ENCODE assay signal across 10 cellular contexts in genomic region chr17:78231991-78232759, GRCh38. TPM values are rescaled to one million over a fixed set of nuclear protein-coding genes. Genes with fewer than 3 reads are reported as not detected.
DNase-seq lines count a peak whose midpoint lies in the region; ATAC-seq and TF ChIP-seq lines count a peak whose summit lies in the region.
"Had no signal": no experiment of that assay in that cellular context is flagged by ENCODE, and none has a peak within 500 bp of the region (broad histone marks: within the 10 kb centered on the region; RNA-seq: fewer than 3 reads in every experiment).

No MANE protein-coding gene starts in this region.

- peaks cover 4% of the 10 kb centered on the region for H3K4me1 Mint-ChIP-seq in glutamatergic neuron (ENCODE audit: low read depth, unreplicated experiment)

- H3K27ac Mint-ChIP-seq in glutamatergic neuron (ENCODE audit: unreplicated experiment), result no peak overlapping the region

- H3K27me3 Mint-ChIP-seq in glutamatergic neuron (ENCODE audit: unreplicated experiment), result peaks cover 4% of the 10 kb centered on the region

- ATAC-seq in GM21423 (IDR thresholded peaks at IDR 0.05; ENCODE audit: unreplicated experiment) (no peak), HG03342 (IDR thresholded peaks at IDR 0.05; ENCODE audit: unreplicated experiment) (no peak)

- H3K9me3 Mint-ChIP-seq in glutamatergic neuron (ENCODE audit: unreplicated experiment), result peaks cover 6% of the 10 kb centered on the region

- TF ChIP-seq CTCF in glutamatergic neuron (IDR thresholded peaks at IDR 0.05; ENCODE audit: partially characterized antibody, unreplicated experiment), result no peak

- no peaks in the 10 kb centered on the region for H3K36me3 Mint-ChIP-seq in glutamatergic neuron (ENCODE audit: unreplicated experiment)

- peak; percentile 56 for DNase-seq in activated CD4-positive, alpha-beta T cell treated with anti-CD3 and anti-CD28 coated beads for 48 hours
- DNase-seq in activated CD4-positive, alpha-beta T cell treated with anti-CD3 and anti-CD28 coated beads for 1 hour, result no peak
- DNase-seq in T-helper 9 cell (peak; percentile 12), glutamatergic neuron (peak; percentile 71), NCI-H82 treated with DMSO at 0.1 percent for 48 hours (lab: John Stamatoyannopoulos, UW; ENCODE audit: unreplicated experiment) (no peak)
- DNase-seq in stimulated activated naive CD4-positive, alpha-beta T cell treated with Interleukin-2 at 50 U/mL for 16 hours (lab: John Stamatoyannopoulos, UW), result peak; percentile 4

- no peak overlapping the region for H3K4me3 Mint-ChIP-seq in glutamatergic neuron (ENCODE audit: unreplicated experiment)

RNA-seq across cellular contexts. Expression of gene TMEM235, which starts 0.7 kb away (rescaled TPM):
- not detected for total RNA-seq in glutamatergic neuron (ENCODE audit: unreplicated experiment)
- total RNA-seq: H4, vagina had no signal

RNA-seq across cellular contexts. Expression of gene BIRC5, which starts 18.1 kb away (rescaled TPM):
- total RNA-seq in glutamatergic neuron (ENCODE audit: unreplicated experiment), result 14.5 TPM

RNA-seq across cellular contexts. Expression of gene AFMID, which starts 45.0 kb away (rescaled TPM):
- 29.9 TPM for total RNA-seq in glutamatergic neuron (ENCODE audit: unreplicated experiment)

RNA-seq across cellular contexts. Expression of gene TK1, which starts 45.3 kb away (rescaled TPM):
- total RNA-seq in glutamatergic neuron (ENCODE audit: unreplicated experiment), result 2.5 TPM

Comparison
In these comparisons a context has a peak if more than half of its experiments do, and no peak if none do; other contexts are left out.
1. DNase-seq: peak in activated CD4-positive, alpha-beta T cell treated with anti-CD3 and anti-CD28 coated beads for 48 hours (single experiment), T-helper 9 cell (single experiment), glutamatergic neuron (single experiment) and stimulated activated naive CD4-positive, alpha-beta T cell treated with Interleukin-2 at 50 U/mL for 16 hours (single experiment); none in activated CD4-positive, alpha-beta T cell treated with anti-CD3 and anti-CD28 coated beads for 1 hour (single experiment) and NCI-H82 treated with DMSO at 0.1 percent for 48 hours (single experiment).